Comparison of ENCODE assay signal across 24 cellular contexts in the genomic region with DNA sequence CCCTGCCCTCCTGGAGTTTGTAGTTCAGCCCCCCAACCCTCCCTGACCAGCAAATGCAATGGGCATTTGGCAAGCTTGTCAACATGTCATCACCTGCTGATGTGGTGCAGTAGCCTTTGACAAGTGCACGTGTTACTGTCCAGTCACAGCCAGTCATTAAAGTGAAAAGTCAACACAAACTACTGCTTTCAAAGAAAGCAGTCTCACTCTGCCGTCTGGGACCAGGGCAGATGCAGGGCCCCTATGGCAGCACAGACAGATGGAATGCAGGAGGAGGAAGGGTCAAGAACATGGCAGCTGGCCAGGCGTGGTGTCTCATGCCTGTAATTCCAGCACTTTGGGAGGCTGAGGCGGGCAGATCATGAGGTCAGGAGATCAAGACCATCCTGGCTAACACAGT.
A peak's percentile ranks its signal among the peaks of the same experiment; 100 is the strongest.
DNase-seq lines count a peak whose midpoint lies in the region; ATAC-seq, FAIRE-seq and TF ChIP-seq lines count a peak whose summit lies in the region.
"Had no signal": no experiment of that assay in that cellular context is flagged by ENCODE, and none has a peak within 500 bp of the region (broad histone marks: within the 10 kb centered on the region; RNA-seq: fewer than 3 reads in every experiment).

No MANE protein-coding gene starts in this region.

- ATAC-seq in HG03457 (IDR thresholded peaks at IDR 0.05; ENCODE audit: unreplicated experiment): no peak
- ATAC-seq: activated T-cell treated with anti-CD3 and anti-CD28 coated beads, Interleukin-2, amount 50 U/mL, for 4 hours; gastroesophageal sphincter; PC-3 had no signal

- FAIRE-seq in urothelium cell line (lab: Jason Lieb, UNC): no peak
- FAIRE-seq: endometrium, GM19239, TTC549 had no signal

- peaks cover 13% of the 10 kb centered on the region for H3K9me3 Mint-ChIP-seq in chondrocyte (ENCODE audit: low read depth)
- H3K9me3 Mint-ChIP-seq: activated T-cell treated with anti-CD3 and anti-CD28 coated beads, Interleukin-2, amount 50 U/mL, for 4 hours; IgD-negative memory B cell had no signal

- peaks cover 45% of the 10 kb centered on the region for H3K4me1 Mint-ChIP-seq in chondrocyte (ENCODE audit: low read depth)
- H3K4me1 Mint-ChIP-seq: activated naive CD8-positive, alpha-beta T cell treated with anti-CD3 and anti-CD28 coated beads, Interleukin-2, amount 10 ng/mL, durations not matched to agents 7 days and 5 days; IgD-negative memory B cell had no signal

- H3K36me3 Mint-ChIP-seq in chondrocyte (ENCODE audit: low read depth): peaks cover 10% of the 10 kb centered on the region
- H3K36me3 Mint-ChIP-seq: activated naive CD8-positive, alpha-beta T cell treated with anti-CD3 and anti-CD28 coated beads, Interleukin-2, amount 10 ng/mL, durations not matched to agents 7 days and 5 days; IgD-negative memory B cell had no signal

- peak overlapping the region; percentile 46 for H3K27ac Mint-ChIP-seq in chondrocyte (ENCODE audit: unreplicated experiment)
- H3K27ac Mint-ChIP-seq: activated naive CD8-positive, alpha-beta T cell treated with anti-CD3 and anti-CD28 coated beads, Interleukin-2, amount 10 ng/mL, durations not matched to agents 7 days and 5 days; IgD-negative memory B cell had no signal

- TF ChIP-seq CTCF in chondrocyte (IDR thresholded peaks at IDR 0.05): no peak

- DNase-seq in NCI-H748 (lab: John Stamatoyannopoulos, UW; ENCODE audit: unreplicated experiment) (peak; percentile 6), NCI-H748 treated with DMSO at 0.1 percent for 48 hours (lab: John Stamatoyannopoulos, UW) (no peak), chondrocyte (ENCODE audit: low spot score) (no peak), kidney glomerular epithelial cell (lab: John Stamatoyannopoulos, UW) (peak; percentile 71), urothelium cell line (ENCODE audit: low spot score) (peak; percentile 21), DMS 273 treated with DMSO at 0.1 percent for 48 hours (lab: John Stamatoyannopoulos, UW) (no peak)
- DNase-seq in activated CD4-positive, alpha-beta T cell treated with anti-CD3 and anti-CD28 coated beads for 1 hour: no peak
- DNase-seq: 8988T; activated CD4-positive, alpha-beta T cell treated with anti-CD3 and anti-CD28 coated beads, Interleukin-2, amount 50 U/mL, for 4 hours; activated naive CD8-positive, alpha-beta T cell treated with anti-CD3 and anti-CD28 coated beads, Interleukin-2, amount 10 ng/mL, durations not matched to agents 7 days and 5 days; activated T-cell treated with anti-CD3 and anti-CD28 coated beads, Interleukin-2, amount 50 U/mL, for 4 hours; C1 segment of cervical spinal cord; cerebellar nuclear complex; MV-4-11; NCI-H2029 treated with DMSO at 0.1 percent for 48 hours; NCI-H510A treated with DMSO at 0.1 percent for 48 hours; occipital lobe; PC-3 had no signal

- no peaks in the 10 kb centered on the region for H3K27me3 Mint-ChIP-seq in chondrocyte (ENCODE audit: low read depth)

- no peak overlapping the region for H3K4me3 Mint-ChIP-seq in chondrocyte (ENCODE audit: unreplicated experiment)
- H3K4me3 Mint-ChIP-seq: activated naive CD8-positive, alpha-beta T cell treated with anti-CD3 and anti-CD28 coated beads, Interleukin-2, amount 10 ng/mL, durations not matched to agents 7 days and 5 days; activated T-cell treated with anti-CD3 and anti-CD28 coated beads, Interleukin-2, amount 50 U/mL, for 4 hours; IgD-negative memory B cell had no signal

Comparison
In these comparisons a context has a peak if more than half of its experiments do, and no peak if none do; other contexts are left out.
1. DNase-seq: peak in NCI-H748 (single experiment), kidney glomerular epithelial cell (single experiment) and urothelium cell line (single experiment); none in NCI-H748 treated with DMSO at 0.1 percent for 48 hours (single experiment), chondrocyte (single experiment), activated CD4-positive, alpha-beta T cell treated with anti-CD3 and anti-CD28 coated beads for 1 hour (single experiment) and DMS 273 treated with DMSO at 0.1 percent for 48 hours (single experiment).